In genomic region chr4:138090918-138091659, GRCh38 we compare ENCODE assay signal across 15 cellular contexts.
DNase-seq lines count a peak whose midpoint lies in the region; TF ChIP-seq lines count a peak whose summit lies in the region.
"Had no signal": no experiment of that assay in that cellular context is flagged by ENCODE, and none has a peak within 500 bp of the region (broad histone marks: within the 10 kb centered on the region; RNA-seq: fewer than 3 reads in every experiment).

No MANE protein-coding gene starts in this region.

- H3K27ac Mint-ChIP-seq in chondrocyte (ENCODE audit: unreplicated experiment), result peak overlapping the region; percentile 25
- H3K27ac Mint-ChIP-seq: activated naive CD4-positive, alpha-beta T cell treated with anti-CD3 and anti-CD28 coated beads for 36 hours; CD14-positive monocyte; immature natural killer cell; natural killer cell; stimulated activated naive B cell treated with anti-CD40 and anti-IgM and Interleukin-4, amounts not matched to agents 10 μg/mL and 1 μg/mL and 100 μg/mL, for 72 hours had no signal

- H3K4me2 ChIP-seq in KMS-11, result peak overlapping the region; percentile 15; the same call in 1 of the 2 replicates

- DNase-seq in DMS53 (lab: John Stamatoyannopoulos, UW) (peak; percentile 35), DMS53 treated with DMSO at 0.1 percent for 48 hours (lab: John Stamatoyannopoulos, UW; ENCODE audit: unreplicated experiment) (no peak), chondrocyte (ENCODE audit: low spot score) (no peak), NCI-H69 (lab: John Stamatoyannopoulos, UW) (no peak), NCI-H526 (lab: John Stamatoyannopoulos, UW) (no peak), GM13977 (ENCODE audit: low spot score) (no peak)
- DNase-seq: immature natural killer cell; natural killer cell; stimulated activated naive B cell treated with anti-CD40 and anti-IgM and Interleukin-4, amounts not matched to agents 10 μg/mL and 1 μg/mL and 100 μg/mL, for 72 hours had no signal

- H3K4me1 ChIP-seq in KMS-11 (ENCODE audit: low read depth, poor library complexity, severe bottlenecking) (peaks cover 4% of the 10 kb centered on the region), neuron (ENCODE audit: insufficient read depth, low read length) (peaks cover 2% of the 10 kb centered on the region)

- no peaks in the 10 kb centered on the region for H3K36me3 Mint-ChIP-seq in chondrocyte (ENCODE audit: low read depth)
- H3K36me3 Mint-ChIP-seq: CD14-positive monocyte; immature natural killer cell; natural killer cell; stimulated activated naive B cell treated with anti-CD40 and anti-IgM and Interleukin-4, amounts not matched to agents 10 μg/mL and 1 μg/mL and 100 μg/mL, for 72 hours had no signal

- no peak overlapping the region for H3K27ac ChIP-seq in KMS-11
- H3K27ac ChIP-seq: 22Rv1 had no signal

- no peak for TF ChIP-seq CTCF in KMS-11 (conservative IDR thresholded peaks at IDR 0.05; ENCODE audit: low read depth, low read length)
- no peak for TF ChIP-seq CTCF in chondrocyte (IDR thresholded peaks at IDR 0.05)
- no peak for TF ChIP-seq CTCF in GM13977 (IDR thresholded peaks at IDR 0.05; ENCODE audit: extremely low read depth, insufficient read depth, missing control alignments)

- no peaks in the 10 kb centered on the region for H3K27me3 Mint-ChIP-seq in chondrocyte (ENCODE audit: low read depth)

- H3K4me1 Mint-ChIP-seq in chondrocyte (ENCODE audit: low read depth), result peaks cover 35% of the 10 kb centered on the region
- H3K4me1 Mint-ChIP-seq: CD14-positive monocyte; immature natural killer cell; natural killer cell; stimulated activated naive B cell treated with anti-CD40 and anti-IgM and Interleukin-4, amounts not matched to agents 10 μg/mL and 1 μg/mL and 100 μg/mL, for 72 hours had no signal

- H2AFZ ChIP-seq in KMS-11 (ENCODE audit: low read depth) (peak overlapping the region; percentile 71; the same call in 1 of the 2 replicates), neuron (ENCODE audit: low read depth, low read length) (peak overlapping the region; percentile 31)

- no peaks in the 10 kb centered on the region for H4K20me1 ChIP-seq in KMS-11 (ENCODE audit: insufficient read depth)

- no peaks in the 10 kb centered on the region for H3K79me2 ChIP-seq in KMS-11 (ENCODE audit: insufficient read depth, low read depth)

- no peaks in the 10 kb centered on the region for H3K9me3 Mint-ChIP-seq in chondrocyte (ENCODE audit: low read depth)
- H3K9me3 Mint-ChIP-seq: activated naive CD4-positive, alpha-beta T cell treated with anti-CD3 and anti-CD28 coated beads for 36 hours had no signal

- no peak overlapping the region for H3K4me3 Mint-ChIP-seq in chondrocyte (ENCODE audit: unreplicated experiment)
- H3K4me3 Mint-ChIP-seq: activated naive CD4-positive, alpha-beta T cell treated with anti-CD3 and anti-CD28 coated beads for 36 hours; CD14-positive monocyte; immature natural killer cell; natural killer cell; stimulated activated naive B cell treated with anti-CD40 and anti-IgM and Interleukin-4, amounts not matched to agents 10 μg/mL and 1 μg/mL and 100 μg/mL, for 72 hours had no signal

- no peak overlapping the region for H3K9ac ChIP-seq in KMS-11

- in situ Hi-C loops in GM13977 (cut with MboI; ENCODE audit: low pct_unique_long_range_greater_than_20kb, low sequenced_read_pairs, unreplicated experiment), result no loop called here

- H3K27me3 ChIP-seq in KMS-11 (ENCODE audit: insufficient read depth, low read depth), result no peaks in the 10 kb centered on the region
- H3K27me3 ChIP-seq in neuron (ENCODE audit: insufficient read depth, low read length), result no peaks in the 10 kb centered on the region
- H3K27me3 ChIP-seq: body of pancreas had no signal

- H3K4me3 ChIP-seq in KMS-11 (IDR thresholded peaks at IDR 0.05; ENCODE audit: insufficient read depth, low read depth, low read length) (no peak overlapping the region), neuron (ENCODE audit: low read length) (no peak overlapping the region)
- H3K4me3 ChIP-seq: body of pancreas had no signal

- no peaks in the 10 kb centered on the region for H3K9me3 ChIP-seq in neuron (ENCODE audit: low read length)
- H3K9me3 ChIP-seq: body of pancreas had no signal

- H3K36me3 ChIP-seq in KMS-11 (ENCODE audit: insufficient read depth) (no peaks in the 10 kb centered on the region), neuron (ENCODE audit: insufficient read depth, low read length) (no peaks in the 10 kb centered on the region)
